ENCODE assay signal across 8 cellular contexts in genomic region chr19:1941146-1942077, GRCh38. TPM values are rescaled to one million over a fixed set of nuclear protein-coding genes. Genes with fewer than 3 reads are reported as not detected.
A peak's percentile ranks its signal among the peaks of the same experiment; 100 is the strongest.
DNase-seq lines count a peak whose midpoint lies in the region; ATAC-seq and TF ChIP-seq lines count a peak whose summit lies in the region.

Gene CSNK1G2, plus strand, starts transcription at chr19:1941172. Its CDS starts 28,601 bp downstream, at chr19:1969773.

- H3K4me1 ChIP-seq in lower lobe of right lung (peaks cover 43% of the 10 kb centered on the region), tibial artery (peaks cover 4 to 45% (median 27%) of the 10 kb centered on the region in 4 donors)

- CTCF ChIA-PET in activated naive CD4-positive, alpha-beta T cell treated with anti-CD3 and anti-CD28 coated beads for 36 hours (lab: Charles Lee) = interaction anchor here (1.2 to 2.1 kb wide), 2 partner anchors 13 to 139 kb away, joined by 3 to 10 read pairs; no protein-coding TSS in a partner anchor

- H3K27me3 ChIP-seq in lower lobe of right lung (ENCODE audit: low read depth) = no peaks in the 10 kb centered on the region
- H3K27me3 ChIP-seq in tibial artery = no peaks in the 10 kb centered on the region

- H3K4me1 Mint-ChIP-seq in activated naive CD4-positive, alpha-beta T cell treated with anti-CD3 and anti-CD28 coated beads for 36 hours (ENCODE audit: low read depth) = peaks cover 31% of the 10 kb centered on the region

- no peaks in the 10 kb centered on the region for H3K9me3 Mint-ChIP-seq in activated naive CD4-positive, alpha-beta T cell treated with anti-CD3 and anti-CD28 coated beads for 36 hours

- H3K9me3 ChIP-seq in lower lobe of right lung (no peaks in the 10 kb centered on the region), tibial artery (no peaks in the 10 kb centered on the region)

- H3K27me3 Mint-ChIP-seq in activated naive CD4-positive, alpha-beta T cell treated with anti-CD3 and anti-CD28 coated beads for 36 hours (ENCODE audit: low read depth) = no peaks in the 10 kb centered on the region

- peaks cover 4% of the 10 kb centered on the region for H3K36me3 Mint-ChIP-seq in activated naive CD4-positive, alpha-beta T cell treated with anti-CD3 and anti-CD28 coated beads for 36 hours (ENCODE audit: low read depth)

- DNase-seq in activated naive CD4-positive, alpha-beta T cell treated with anti-CD3 and anti-CD28 coated beads for 36 hours = no peak
- DNase-seq in activated naive CD4-positive, alpha-beta T cell treated with anti-CD3 and anti-CD28 coated beads, Interleukin-2, amount 50 U/mL, for 16 hours = no peak
- DNase-seq in NCI-H460 (ENCODE audit: extremely low read depth, low read depth) (no peak), caudate nucleus (lab: John Stamatoyannopoulos, UW) (peak in 5 of 61 donors; percentile 21 to 73 (median 45)), lower lobe of right lung (peak; percentile 64), tibial artery (no peak), NCI-H524 treated with DMSO at 0.1 percent for 48 hours (lab: John Stamatoyannopoulos, UW) (no peak), NCI-H82 treated with DMSO at 0.1 percent for 48 hours (lab: John Stamatoyannopoulos, UW; ENCODE audit: unreplicated experiment) (no peak)

- H3K4me3 ChIP-seq in lower lobe of right lung (peak within 1 kb of the TSS; percentile 70), tibial artery (peak within 1 kb of the TSS; percentile 83)

- peak within 1 kb of the TSS; percentile 96 for H3K27ac Mint-ChIP-seq in activated naive CD4-positive, alpha-beta T cell treated with anti-CD3 and anti-CD28 coated beads for 36 hours

- peak within 1 kb of the TSS; percentile 99 for H3K27ac ChIP-seq in caudate nucleus (ENCODE audit: low read depth, low read length)
- peak within 1 kb of the TSS; percentile 99 for H3K27ac ChIP-seq in lower lobe of right lung
- peak within 1 kb of the TSS; percentile 97 to 99 for H3K27ac ChIP-seq in tibial artery

- H3K36me3 ChIP-seq in lower lobe of right lung = no peaks in the 10 kb centered on the region
- no peaks in the 10 kb centered on the region for H3K36me3 ChIP-seq in tibial artery

- peak within 1 kb of the TSS; percentile 91 for H3K4me3 Mint-ChIP-seq in activated naive CD4-positive, alpha-beta T cell treated with anti-CD3 and anti-CD28 coated beads for 36 hours

- intact Hi-C loops in activated naive CD4-positive, alpha-beta T cell treated with anti-CD3 and anti-CD28 coated beads for 36 hours (cut with micrococcal nuclease) = loop anchor here (1.0 kb wide), 4 partner anchors 12 to 155 kb away; partner anchors contain the start of genes ADAT3, IZUMO4, MOB3A and SCAMP4
- intact Hi-C loops in lower lobe of right lung (cut with DNase I) (no loop called here), tibial artery (cut with DNase I; ENCODE audit: low total_unique reads) (no loop called here)

- ATAC-seq in lower lobe of right lung = peak in 1 of 2 donors; percentile 2

- no peak for TF ChIP-seq CTCF in lower lobe of right lung (IDR thresholded peaks at IDR 0.05)
- peak in 1 of 2 experiments; percentile 39 for TF ChIP-seq CTCF in tibial artery (IDR thresholded peaks at IDR 0.05)

RNA-seq across cellular contexts. Expression of gene CSNK1G2, which starts in this region (rescaled TPM):
- total RNA-seq in activated naive CD4-positive, alpha-beta T cell treated with anti-CD3 and anti-CD28 coated beads for 36 hours = 10 to 100 TPM; 50.6 to 51.0 TPM
- 34.0 and 38.9 TPM in 2 replicates for total RNA-seq in NCI-H460 (2014; rRNA removed; shearing (Covaris generic))
- 236 and 242 TPM in 2 replicates for polyA plus RNA-seq in NCI-H460 (2014; cell fraction: nucleus; rRNA removed)
- total RNA-seq in lower lobe of right lung = 55.4 TPM
